Comparison of ENCODE assay signal across 18 cellular contexts in genomic region chr5:86320266-86320665, GRCh38.
DNase-seq lines count a peak whose midpoint lies in the region; ATAC-seq and TF ChIP-seq lines count a peak whose summit lies in the region.
"Had no signal": no experiment of that assay in that cellular context is flagged by ENCODE, and none has a peak within 500 bp of the region (broad histone marks: within the 10 kb centered on the region; RNA-seq: fewer than 3 reads in every experiment).

No MANE protein-coding gene starts in this region.

- H3K4me3 Mint-ChIP-seq in chondrocyte (ENCODE audit: unreplicated experiment) = no peak overlapping the region
- H3K4me3 Mint-ChIP-seq: CD4-positive, alpha-beta T cell; HFFc6 had no signal

- DNase-seq in M059J (ENCODE audit: low read depth) = peak; percentile 2
- no peak for DNase-seq in chondrocyte (ENCODE audit: low spot score)
- peak; percentile 69 for DNase-seq in kidney tubule cell (ENCODE audit: low spot score)
- no peak for DNase-seq in iPS-NIHi7 (ENCODE audit: extremely low spot score)
- no peak for DNase-seq in NCI-H345 (lab: John Stamatoyannopoulos, UW)
- no peak for DNase-seq in activated naive CD4-positive, alpha-beta T cell treated with anti-CD3 and anti-CD28 coated beads, Interleukin-2, amount 50 U/mL, for 72 hours (ENCODE audit: low spot score in 2 of 2)
- DNase-seq: CD4-positive, alpha-beta T cell; COR-L47; HFFc6; Kasumi-1; MG63; NCI-H1417; NCI-H1694 treated with DMSO at 0.1 percent for 48 hours; NCI-H446 treated with DMSO at 0.1 percent for 48 hours; NCI-H526 treated with DMSO at 0.1 percent for 48 hours; RPMI8226; SHP77 had no signal

- peaks cover 21% of the 10 kb centered on the region for H3K27me3 Mint-ChIP-seq in chondrocyte (ENCODE audit: low read depth)
- H3K27me3 Mint-ChIP-seq: CD4-positive, alpha-beta T cell had no signal

- H3K9me3 Mint-ChIP-seq in chondrocyte (ENCODE audit: low read depth) = no peaks in the 10 kb centered on the region
- peaks cover 0 to 4% of the 10 kb centered on the region in 2 donors for H3K9me3 Mint-ChIP-seq in activated naive CD4-positive, alpha-beta T cell treated with anti-CD3 and anti-CD28 coated beads, Interleukin-2, amount 50 U/mL, for 72 hours
- H3K9me3 Mint-ChIP-seq: CD4-positive, alpha-beta T cell had no signal

- peaks cover 6% of the 10 kb centered on the region for H3K4me1 Mint-ChIP-seq in chondrocyte (ENCODE audit: low read depth)

- H3K27ac Mint-ChIP-seq in chondrocyte (ENCODE audit: unreplicated experiment) = peak overlapping the region; percentile 24
- no peak overlapping the region for H3K27ac Mint-ChIP-seq in activated naive CD4-positive, alpha-beta T cell treated with anti-CD3 and anti-CD28 coated beads, Interleukin-2, amount 50 U/mL, for 72 hours
- H3K27ac Mint-ChIP-seq: CD4-positive, alpha-beta T cell; HFFc6 had no signal

- TF ChIP-seq CTCF in chondrocyte (IDR thresholded peaks at IDR 0.05) = no peak

- no peak for ATAC-seq in activated naive CD4-positive, alpha-beta T cell treated with anti-CD3 and anti-CD28 coated beads, Interleukin-2, amount 50 U/mL, for 72 hours
- ATAC-seq in GM18907 (IDR thresholded peaks at IDR 0.05; ENCODE audit: unreplicated experiment) = no peak

- no peaks in the 10 kb centered on the region for H3K36me3 Mint-ChIP-seq in chondrocyte (ENCODE audit: low read depth)
- H3K36me3 Mint-ChIP-seq in activated naive CD4-positive, alpha-beta T cell treated with anti-CD3 and anti-CD28 coated beads, Interleukin-2, amount 50 U/mL, for 72 hours = no peaks in the 10 kb centered on the region

Comparison
In these comparisons a context has a peak if more than half of its experiments do, and no peak if none do; other contexts are left out.
1. DNase-seq: peak in M059J (single experiment) and kidney tubule cell (single experiment); none in chondrocyte (single experiment), iPS-NIHi7 (single experiment), NCI-H345 (single experiment) and activated naive CD4-positive, alpha-beta T cell treated with anti-CD3 and anti-CD28 coated beads, Interleukin-2, amount 50 U/mL, for 72 hours (0 of 2).